ENCODE assay signal across 1 cellular context in the genomic region with DNA sequence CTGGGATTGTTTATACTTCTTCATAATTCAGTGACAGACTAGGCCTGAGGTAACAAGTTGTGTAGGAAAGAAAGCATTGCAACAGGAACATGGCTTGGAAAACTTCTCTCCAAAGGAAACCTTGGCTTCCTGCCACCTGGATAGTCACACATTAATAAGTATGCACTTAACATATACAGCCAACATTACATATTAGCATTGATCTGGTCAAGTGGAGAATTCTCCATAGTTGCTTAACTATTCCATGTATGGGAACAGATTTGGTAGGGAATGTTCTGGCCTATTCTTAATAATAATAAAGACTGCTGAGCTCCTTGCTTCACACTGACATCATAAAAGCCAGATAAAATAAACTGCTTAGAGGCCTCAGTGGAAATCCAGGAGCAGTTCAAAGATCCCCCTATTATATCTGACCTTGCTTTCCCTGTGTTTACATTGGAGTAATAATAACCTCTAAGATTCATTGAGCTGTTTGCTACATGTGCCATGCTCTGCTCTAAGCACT.
TF ChIP-seq lines count a peak whose summit lies in the region.

No MANE protein-coding gene starts in this region.

TF ChIP-seq in SK-N-SH treated with all-trans-retinoic acid at 6 μM for 48 hours, 23 proteins besides CTCF, POLR2A, EP300 and RAD21 (continued from another document):
- TF ChIP-seq BACH2 (CRISPR knock-in tag; IDR thresholded peaks at IDR 0.05; ENCODE audit: borderline replicate concordance) (no peak), ZFP3 (CRISPR knock-in tag; IDR thresholded peaks at IDR 0.05) (no peak), OSR1 (CRISPR knock-in tag; IDR thresholded peaks at IDR 0.05) (no peak), SNAI2 (CRISPR knock-in tag; IDR thresholded peaks at IDR 0.05) (no peak), ISL1 (CRISPR knock-in tag; IDR thresholded peaks at IDR 0.05) (no peak), ZNF565 (CRISPR knock-in tag; conservative IDR thresholded peaks at IDR 0.05; ENCODE audit: low read depth) (no peak), GLIS3 (CRISPR knock-in tag; IDR thresholded peaks at IDR 0.05) (no peak)
- TF ChIP-seq, protein P1, sequence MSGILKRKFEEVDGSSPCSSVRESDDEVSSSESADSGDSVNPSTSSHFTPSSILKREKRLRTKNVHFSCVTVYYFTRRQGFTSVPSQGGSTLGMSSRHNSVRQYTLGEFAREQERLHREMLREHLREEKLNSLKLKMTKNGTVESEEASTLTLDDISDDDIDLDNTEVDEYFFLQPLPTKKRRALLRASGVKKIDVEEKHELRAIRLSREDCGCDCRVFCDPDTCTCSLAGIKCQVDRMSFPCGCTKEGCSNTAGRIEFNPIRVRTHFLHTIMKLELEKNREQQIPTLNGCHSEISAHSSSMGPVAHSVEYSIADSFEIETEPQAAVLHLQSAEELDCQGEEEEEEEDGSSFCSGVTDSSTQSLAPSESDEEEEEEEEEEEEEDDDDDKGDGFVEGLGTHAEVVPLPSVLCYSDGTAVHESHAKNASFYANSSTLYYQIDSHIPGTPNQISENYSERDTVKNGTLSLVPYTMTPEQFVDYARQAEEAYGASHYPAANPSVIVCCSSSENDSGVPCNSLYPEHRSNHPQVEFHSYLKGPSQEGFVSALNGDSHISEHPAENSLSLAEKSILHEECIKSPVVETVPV (CRISPR knock-in tag; IDR thresholded peaks at IDR 0.05): no peak
TF ChIP-seq in SK-N-SH treated with all-trans-retinoic acid at 6 μM for 48 hours: peak in this region for 0.
